In the genomic region with DNA sequence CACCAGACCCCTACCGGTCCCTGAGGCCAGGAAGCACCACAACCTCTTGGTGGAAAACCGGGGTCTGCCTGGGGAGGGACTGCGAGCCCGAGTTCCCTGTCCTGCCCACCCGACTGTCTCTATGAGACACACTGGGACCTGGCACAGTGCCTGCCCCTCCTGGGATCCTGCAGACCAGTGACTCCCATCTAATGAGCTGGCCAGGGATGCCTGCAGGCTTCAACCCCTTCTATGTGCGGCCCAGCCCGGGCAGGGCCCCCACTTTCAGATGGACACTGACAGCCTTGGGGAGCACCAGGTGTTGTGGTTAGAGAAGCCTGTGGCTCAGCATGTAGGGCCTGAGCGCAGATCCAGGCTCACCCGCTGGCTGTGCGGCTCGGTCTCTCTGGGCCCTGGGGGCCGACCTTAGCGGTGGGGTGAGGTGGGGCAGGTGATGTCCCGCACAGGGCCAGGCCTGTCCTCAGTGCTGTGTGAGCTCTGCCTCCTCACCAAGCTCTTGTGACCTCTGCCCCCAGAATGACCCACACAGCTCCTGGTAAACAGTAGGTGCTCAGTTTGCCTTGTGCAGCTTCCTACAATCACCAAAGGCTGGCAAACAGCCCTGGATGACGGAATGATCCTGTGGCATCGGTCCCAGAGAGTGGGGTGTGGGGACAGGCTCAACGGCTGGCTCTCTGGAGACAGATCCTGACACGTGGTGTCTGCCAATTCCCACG, we compare ENCODE assay signal across 16 cellular contexts. TPM values are rescaled to one million over a fixed set of nuclear protein-coding genes. Genes with fewer than 3 reads are reported as not detected.
DNase-seq lines count a peak whose midpoint lies in the region; ATAC-seq and TF ChIP-seq lines count a peak whose summit lies in the region.
"Had no signal": no experiment of that assay in that cellular context is flagged by ENCODE, and none has a peak within 500 bp of the region (broad histone marks: within the 10 kb centered on the region; RNA-seq: fewer than 3 reads in every experiment).

No MANE protein-coding gene starts in this region.

- no peaks in the 10 kb centered on the region for H3K9me3 ChIP-seq in BE2C
- no peaks in the 10 kb centered on the region for H3K9me3 ChIP-seq in fibroblast of lung (ENCODE audit: control insufficient read depth, insufficient read depth, low read depth, low read length)
- no peaks in the 10 kb centered on the region for H3K9me3 ChIP-seq in mucosa of descending colon
- H3K9me3 ChIP-seq: adrenal gland had no signal

- H4K20me1 ChIP-seq in fibroblast of lung (ENCODE audit: control insufficient read depth, extremely low read depth, insufficient read depth, low read length): no peaks in the 10 kb centered on the region

- H3K9ac ChIP-seq in fibroblast of lung (ENCODE audit: insufficient read depth, low read length): no peak overlapping the region

- no peaks in the 10 kb centered on the region for H3K79me2 ChIP-seq in fibroblast of lung (ENCODE audit: control insufficient read depth, insufficient read depth, low read length)

- intact Hi-C loops in mucosa of descending colon (cut with DNase I, micrococcal nuclease): no loop called here

- H3K27ac ChIP-seq in fibroblast of lung (ENCODE audit: insufficient read depth, low read length): no peak overlapping the region
- H3K27ac ChIP-seq: adrenal gland had no signal

- H3K4me1 ChIP-seq in BE2C: no peaks in the 10 kb centered on the region; the same call in 1 of the 2 replicates
- H3K4me1 ChIP-seq in fibroblast of lung (ENCODE audit: control insufficient read depth, extremely low read depth, insufficient read depth, low read length): peaks cover 6% of the 10 kb centered on the region
- no peaks in the 10 kb centered on the region for H3K4me1 ChIP-seq in mucosa of descending colon (ENCODE audit: low read depth)
- H3K4me1 ChIP-seq: adrenal gland had no signal

- H3K27me3 ChIP-seq in BE2C (no peaks in the 10 kb centered on the region), fibroblast of lung (ENCODE audit: control insufficient read depth, insufficient read depth, low read length) (no peaks in the 10 kb centered on the region)
- H3K27me3 ChIP-seq: adrenal gland had no signal

- H3K4me2 ChIP-seq in fibroblast of lung (ENCODE audit: extremely low read depth, insufficient read depth, low read length): no peak overlapping the region

- TF ChIP-seq CTCF in BE2C (IDR thresholded peaks at IDR 0.05; ENCODE audit: low read depth, low read length) (no peak), fibroblast of lung (conservative IDR thresholded peaks at IDR 0.05 in 1 of 2, IDR thresholded peaks at IDR 0.05 in 1 of 2; ENCODE audit: low read depth in 1 of 2, low read length in 2 of 2) (no peak), mucosa of descending colon (IDR thresholded peaks at IDR 0.05) (no peak)

- DNase-seq in BE2C: peak; percentile 47
- DNase-seq in NCI-H446 (lab: John Stamatoyannopoulos, UW): peak; percentile 35 to 65
- peak; percentile 41 to 63 for DNase-seq in fibroblast of lung (ENCODE audit: low read depth in 2 of 2)
- no peak for DNase-seq in mucosa of descending colon
- no peak for DNase-seq in GDM1 (lab: John Stamatoyannopoulos, UW)
- no peak for DNase-seq in stimulated activated CD4-positive, alpha-beta T cell treated with anti-CD3 and anti-CD28 coated beads, Interleukin-12 subunit alpha, Interleukin-12 subunit beta, amount 100 ng/mL, for 4 hours
- DNase-seq in NCI-H345 (lab: John Stamatoyannopoulos, UW): no peak
- DNase-seq in Kasumi-1 (lab: John Stamatoyannopoulos, UW): no peak
- DNase-seq: activated CD4-positive, CD25-positive, alpha-beta regulatory T cell; activated T-cell treated with anti-CD3 and anti-CD28 coated beads, Interleukin-2, amount 50 U/mL, for 4 hours; NCI-H1436 treated with DMSO at 0.1 percent for 48 hours; NK-92 treated with Interleukin-12 subunit alpha and Interleukin-12 subunit beta, amount 100 ng/mL, for 24 hours; stimulated activated CD4-positive, alpha-beta T cell treated with anti-CD3 and anti-CD28 coated beads, Interleukin-4, amount 100 ng/mL, for 24 hours; stimulated activated naive B cell treated with anti-CD40 and anti-IgM and Interleukin-4, amounts not matched to agents 10 μg/mL and 1 μg/mL and 100 μg/mL, for 72 hours had no signal

- ATAC-seq in mucosa of descending colon: peak; percentile 21
- ATAC-seq: activated T-cell treated with anti-CD3 and anti-CD28 coated beads, Interleukin-2, amount 50 U/mL, for 4 hours; stimulated activated naive B cell treated with anti-CD40 and anti-IgM and Interleukin-4, amounts not matched to agents 10 μg/mL and 1 μg/mL and 100 μg/mL, for 72 hours had no signal

- H2AFZ ChIP-seq in fibroblast of lung (ENCODE audit: low read length): no peak overlapping the region

- H3K36me3 ChIP-seq in BE2C: no peaks in the 10 kb centered on the region; the same call in 1 of the 2 replicates
- H3K36me3 ChIP-seq in fibroblast of lung (ENCODE audit: control insufficient read depth, insufficient read depth, low read length): peaks cover 9% of the 10 kb centered on the region
- H3K36me3 ChIP-seq in mucosa of descending colon (ENCODE audit: low read depth): no peaks in the 10 kb centered on the region

- H3K4me3 ChIP-seq in BE2C (ENCODE audit: low read depth, low read length) (no peak overlapping the region), fibroblast of lung (replicated peaks in 1 of 4; ENCODE audit: control extremely low read depth in 1 of 4, insufficient read depth in 1 of 4, low read depth in 3 of 4, low read length in 4 of 4) (no peak overlapping the region), mucosa of descending colon (no peak overlapping the region)
- H3K4me3 ChIP-seq: adrenal gland had no signal

RNA-seq across cellular contexts. Expression of gene CACTIN, which starts 17.9 kb away (rescaled TPM):
- 92.4 TPM for polyA plus RNA-seq in BE2C (2012; ENCODE audit: insufficient read depth, insufficient read length, low read depth)
- 19.7 and 20.0 TPM in 2 replicates for total RNA-seq in fibroblast of lung
- polyA plus RNA-seq in fibroblast of lung: 6.7 and 9.4 TPM in 2 replicates
- 14.0 and 18.5 TPM in 2 replicates for polyA plus RNA-seq in fibroblast of lung (2012)
- 6.6 and 15.0 TPM in 2 replicates for polyA minus RNA-seq in fibroblast of lung (ENCODE audit: low replicate concordance)
- total RNA-seq in mucosa of descending colon: 10 to 100 TPM; 22.4 to 26.8 (median 22.6) TPM

RNA-seq across cellular contexts. Expression of gene TBXA2R, which starts 37.8 kb away (rescaled TPM):
- polyA plus RNA-seq in BE2C (2012; ENCODE audit: insufficient read depth, insufficient read length, low read depth): not detected
- total RNA-seq in fibroblast of lung (0.77 and 1.8 TPM in 2 replicates), mucosa of descending colon (1 to 10 TPM in 2 of 3 donors, under 1 TPM in 1; 0.72 to 2.3 (median 1.1) TPM)
- polyA plus RNA-seq in fibroblast of lung: 1.1 and 1.3 TPM in 2 replicates
- polyA plus RNA-seq in fibroblast of lung (2012): 2.7 and 3.3 TPM in 2 replicates
- polyA minus RNA-seq in fibroblast of lung (ENCODE audit: low replicate concordance): 1.6 and 3.1 TPM in 2 replicates

RNA-seq across cellular contexts. Expression of gene PIP5K1C, which starts 55.8 kb away (rescaled TPM):
- polyA plus RNA-seq in BE2C (2012; ENCODE audit: insufficient read depth, insufficient read length, low read depth): 20.4 TPM
- total RNA-seq in fibroblast of lung (11.3 and 16.7 TPM in 2 replicates), mucosa of descending colon (10 to 100 TPM; 23.1 to 95.2 (median 23.2) TPM)
- 8.7 and 12.9 TPM in 2 replicates for polyA plus RNA-seq in fibroblast of lung
- 31.0 and 38.1 TPM in 2 replicates for polyA plus RNA-seq in fibroblast of lung (2012)
- polyA minus RNA-seq in fibroblast of lung (ENCODE audit: low replicate concordance): 107 and 113 TPM in 2 replicates

RNA-seq across cellular contexts. Expression of gene GIPC3, which starts 59.2 kb away (rescaled TPM):
- not detected for polyA plus RNA-seq in BE2C (2012; ENCODE audit: insufficient read depth, insufficient read length, low read depth)
- under 0.01 TPM in 2 replicates for total RNA-seq in fibroblast of lung
- polyA plus RNA-seq in fibroblast of lung: 0.20 and 0.60 TPM in 2 replicates
- 0.17 and 0.83 TPM in 2 replicates for polyA plus RNA-seq in fibroblast of lung (2012)
- polyA minus RNA-seq in fibroblast of lung (ENCODE audit: low replicate concordance): 0.26 and 4.2 TPM in 2 replicates
- total RNA-seq in mucosa of descending colon: 1 to 10 TPM in 1 of 3 donors, under 1 TPM in 2; 0.34 to 1.1 (median 0.58) TPM
- polyA plus RNA-seq: IgD-negative memory B cell had no signal

Comparison
In these comparisons a context has a peak if more than half of its experiments do, and no peak if none do; other contexts are left out.
1. DNase-seq: peak in BE2C (single experiment), NCI-H446 (2 of 2) and fibroblast of lung (2 of 2); none in mucosa of descending colon (0 of 3), GDM1 (single experiment), stimulated activated CD4-positive, alpha-beta T cell treated with anti-CD3 and anti-CD28 coated beads, Interleukin-12 subunit alpha, Interleukin-12 subunit beta, amount 100 ng/mL, for 4 hours (single experiment), NCI-H345 (single experiment) and Kasumi-1 (0 of 2).